ENCODE assay signal across 12 cellular contexts in genomic region chr2:220279372-220279771, GRCh38.
A peak's percentile ranks its signal among the peaks of the same experiment; 100 is the strongest.
DNase-seq lines count a peak whose midpoint lies in the region; ATAC-seq, FAIRE-seq and TF ChIP-seq lines count a peak whose summit lies in the region.
"Had no signal": no experiment of that assay in that cellular context is flagged by ENCODE, and none has a peak within 500 bp of the region (broad histone marks: within the 10 kb centered on the region; RNA-seq: fewer than 3 reads in every experiment).

No MANE protein-coding gene starts in this region.

- ATAC-seq in HG02938 (IDR thresholded peaks at IDR 0.05; ENCODE audit: unreplicated experiment) = no peak
- ATAC-seq: activated T-cell treated with anti-CD3 and anti-CD28 coated beads, Interleukin-2, amount 50 U/mL, for 72 hours; GM12878; GM23338 had no signal

- WGBS in GM23248 (ENCODE audit: low coverage in 1 of 2, low lambda C conversion rate in 2 of 2, missing lambda C conversion rate in 2 of 2), 2 experiments = 0% methylated on average over 2 of the region's 2 CpGs
- 10% methylated on average over 2 of the region's 2 CpGs for WGBS in SK-N-SH (ENCODE audit: low lambda C conversion rate)

- H3K4me1 ChIP-seq in GM23248 (ENCODE audit: insufficient read depth) (peaks cover 69% of the 10 kb centered on the region), SK-N-SH (ENCODE audit: control insufficient read depth in 1 of 2, insufficient read depth in 2 of 2, low read depth in 1 of 2, low read length in 1 of 2) (peaks cover 0 to 44% of the 10 kb centered on the region in 2 experiments; a peak in 3 of 4 replicates)
- no peaks in the 10 kb centered on the region for H3K4me1 ChIP-seq in effector memory CD4-positive, alpha-beta T cell (ENCODE audit: control insufficient read depth, insufficient read depth, low read length, poor library complexity, severe bottlenecking)

- in situ Hi-C loops in GM23248 (cut with MboI) = no loop called here

- H3K27ac ChIP-seq in GM23248 = peak overlapping the region; percentile 92
- peak overlapping the region in 1 of 2 experiments; percentile 76; a peak in 2 of 4 replicates for H3K27ac ChIP-seq in SK-N-SH (ENCODE audit: low read depth in 2 of 2, low read length in 1 of 2)
- no peak overlapping the region for H3K27ac ChIP-seq in effector memory CD4-positive, alpha-beta T cell (ENCODE audit: insufficient read depth, low read length, poor library complexity, severe bottlenecking)
- H3K27ac ChIP-seq: neutrophil had no signal

- H3K27me3 ChIP-seq in GM23248 (replicated peaks; ENCODE audit: insufficient read depth) (no peaks in the 10 kb centered on the region), SK-N-SH (ENCODE audit: insufficient read depth) (no peaks in the 10 kb centered on the region)
- H3K27me3 ChIP-seq in effector memory CD4-positive, alpha-beta T cell (replicated peaks; ENCODE audit: control insufficient read depth, insufficient read depth, low read length, poor library complexity, severe bottlenecking) = no peaks in the 10 kb centered on the region
- H3K27me3 ChIP-seq: neutrophil had no signal

- H3K4me2 ChIP-seq in GM23248 (ENCODE audit: unreplicated experiment) = peak overlapping the region; percentile 54
- H3K4me2 ChIP-seq in SK-N-SH = 0 out of 2 replicates have a peak overlapping the region, but pooled peaks have one; percentile 16
- H3K4me2 ChIP-seq: GM23338 had no signal

- POLR2A ChIA-PET in SK-N-SH (lab: Yijun Ruan, JAX) = no interaction called here

- H3K4me3 ChIP-seq in GM23248 (peak overlapping the region; percentile 22), SK-N-SH (ENCODE audit: low read depth in 2 of 2, low read length in 1 of 2) (no peak overlapping the region), fibroblast of pulmonary artery (replicated peaks; ENCODE audit: low read depth, low read length) (no peak overlapping the region)
- no peak overlapping the region for H3K4me3 ChIP-seq in effector memory CD4-positive, alpha-beta T cell (ENCODE audit: insufficient read depth, low read depth, low read length, poor library complexity, severe bottlenecking)
- H3K4me3 ChIP-seq: GM12878, GM23338 had no signal

- H3K9ac ChIP-seq in GM23248 (peak overlapping the region; percentile 55; the same call in 1 of the 2 replicates), SK-N-SH (peak overlapping the region; percentile 47; the same call in 1 of the 2 replicates)

- H3K36me3 ChIP-seq in GM23248 (ENCODE audit: low read depth) = no peaks in the 10 kb centered on the region
- H3K36me3 ChIP-seq in SK-N-SH (replicated peaks in 1 of 2; ENCODE audit: control insufficient read depth in 1 of 2, insufficient read depth in 2 of 2, low read length in 1 of 2) = no peaks in the 10 kb centered on the region
- H3K36me3 ChIP-seq in effector memory CD4-positive, alpha-beta T cell (ENCODE audit: control insufficient read depth, insufficient read depth, low read length) = no peaks in the 10 kb centered on the region
- H3K36me3 ChIP-seq: neutrophil had no signal

- TF ChIP-seq CTCF in SK-N-SH (IDR thresholded peaks at IDR 0.05) = no peak
- TF ChIP-seq CTCF in fibroblast of pulmonary artery (IDR thresholded peaks at IDR 0.05; ENCODE audit: low read length, missing control alignments) = no peak

- no peak for TF ChIP-seq RAD21 in SK-N-SH (IDR thresholded peaks at IDR 0.05; ENCODE audit: low read length)

- no peak for FAIRE-seq in urothelium cell line (lab: Jason Lieb, UNC)
- FAIRE-seq: GM12878 had no signal

- CTCF ChIA-PET in SK-N-SH (lab: Yijun Ruan, JAX) = no interaction called here

- H3K9me2 ChIP-seq in GM23248 (ENCODE audit: insufficient read depth) (no peaks in the 10 kb centered on the region), SK-N-SH (no peaks in the 10 kb centered on the region)

- no peaks in the 10 kb centered on the region for H4K20me1 ChIP-seq in GM23248 (ENCODE audit: insufficient read depth)
- no peaks in the 10 kb centered on the region for H4K20me1 ChIP-seq in SK-N-SH (ENCODE audit: insufficient read depth)

- peaks cover 64% of the 10 kb centered on the region for H3F3A ChIP-seq in GM23248 (ENCODE audit: insufficient read depth)
- H3F3A ChIP-seq in SK-N-SH (replicated peaks; ENCODE audit: insufficient read depth) = peaks cover 36% of the 10 kb centered on the region

- peak; percentile 88 for DNase-seq in GM23248
- DNase-seq in SK-N-SH = no peak
- peak; percentile 71 for DNase-seq in fibroblast of pulmonary artery (ENCODE audit: low read depth)
- DNase-seq in urothelium cell line (ENCODE audit: low spot score) = peak; percentile 23
- no peak for DNase-seq in effector memory CD4-positive, alpha-beta T cell
- no peak for DNase-seq in NCI-H2227 (lab: John Stamatoyannopoulos, UW; ENCODE audit: unreplicated experiment)
- DNase-seq: activated T-cell treated with anti-CD3 and anti-CD28 coated beads, Interleukin-2, amount 50 U/mL, for 72 hours; mesendoderm had no signal

- no peaks in the 10 kb centered on the region for H3K79me2 ChIP-seq in GM23248 (ENCODE audit: insufficient read depth)
- no peaks in the 10 kb centered on the region for H3K79me2 ChIP-seq in SK-N-SH (ENCODE audit: insufficient read depth)

- H3K9me3 ChIP-seq in GM23248 (ENCODE audit: low read depth) = no peaks in the 10 kb centered on the region
- no peaks in the 10 kb centered on the region for H3K9me3 ChIP-seq in SK-N-SH
- H3K9me3 ChIP-seq in effector memory CD4-positive, alpha-beta T cell (ENCODE audit: control insufficient read depth, low read length) = no peaks in the 10 kb centered on the region
- H3K9me3 ChIP-seq: neutrophil had no signal

- H2AFZ ChIP-seq in GM23248 = peak overlapping the region; percentile 9; the same call in 1 of the 2 replicates
- H2AFZ ChIP-seq in SK-N-SH (ENCODE audit: low read depth) = peak overlapping the region; percentile 30
- H2AFZ ChIP-seq: GM23338 had no signal

- TF ChIP-seq EP300 in SK-N-SH (IDR thresholded peaks at IDR 0.05; ENCODE audit: borderline replicate concordance in 1 of 2, low read depth in 1 of 2, low read length in 1 of 2) = no peak; a peak in 1 of 4 replicates

TF ChIP-seq in SK-N-SH, 30 proteins besides CTCF, POLR2A, EP300 and RAD21:
- TF ChIP-seq POLR2AphosphoS5 (IDR thresholded peaks at IDR 0.05; ENCODE audit: low read depth, low read length) (no peak), FOSL2 (IDR thresholded peaks at IDR 0.05; ENCODE audit: borderline replicate concordance, low read depth) (peak; percentile 39; the same call in 1 of the 2 replicates)

Comparison
In these comparisons a context has a peak if more than half of its experiments do, and no peak if none do; other contexts are left out.
1. DNase-seq: peak in GM23248 (single experiment), fibroblast of pulmonary artery (single experiment) and urothelium cell line (single experiment); none in SK-N-SH (single experiment), effector memory CD4-positive, alpha-beta T cell (0 of 3) and NCI-H2227 (single experiment).